ENCODE assay signal across 24 cellular contexts in genomic region chr10:58765905-58766304, GRCh38.
DNase-seq lines count a peak whose midpoint lies in the region; ATAC-seq and TF ChIP-seq lines count a peak whose summit lies in the region.
"Had no signal": no experiment of that assay in that cellular context is flagged by ENCODE, and none has a peak within 500 bp of the region (broad histone marks: within the 10 kb centered on the region; RNA-seq: fewer than 3 reads in every experiment).

No MANE protein-coding gene starts in this region.

- H3K4me3 ChIP-seq in choroid plexus epithelial cell (ENCODE audit: low read depth, low read length) (no peak overlapping the region), fibroblast of the aortic adventitia (ENCODE audit: low read depth, low read length) (no peak overlapping the region)
- H3K4me3 ChIP-seq: A549, BLaER1, GM12878 had no signal

- DNase-seq in left ventricle myocardium superior (no peak), Right ventricle myocardium superior (no peak), choroid plexus epithelial cell (ENCODE audit: low read depth) (peak; percentile 80), fibroblast of the aortic adventitia (ENCODE audit: low read depth) (peak; percentile 39), omental fat pad (ENCODE audit: low spot score) (no peak), LoVo (ENCODE audit: low spot score) (no peak)
- DNase-seq: BE2C; C1 segment of cervical spinal cord; CD4-positive, alpha-beta memory T cell; CD4-positive, CD25-positive, alpha-beta regulatory T cell; CD8-positive, alpha-beta memory T cell; COR-L47; DMS 273 treated with DMSO at 0.1 percent for 48 hours; DMS153; DMS53; DMS79; DND-41; EL; GDM1 had no signal

- intact Hi-C loops in left ventricle myocardium superior (cut with micrococcal nuclease): no loop called here
- intact Hi-C loops in Right ventricle myocardium superior (cut with DNase I): no loop called here

- TF ChIP-seq CTCF in choroid plexus epithelial cell (conservative IDR thresholded peaks at IDR 0.05; ENCODE audit: low read depth, low read length) (no peak), fibroblast of the aortic adventitia (IDR thresholded peaks at IDR 0.05; ENCODE audit: insufficient read depth, low read length) (no peak), omental fat pad (IDR thresholded peaks at IDR 0.05) (no peak)

- ATAC-seq in left ventricle myocardium superior (peak; percentile 14), Right ventricle myocardium superior (ENCODE audit: poor library complexity) (no peak), omental fat pad (ENCODE audit: low FRiP score) (peak; percentile 70), HG02610 (IDR thresholded peaks at IDR 0.05; ENCODE audit: unreplicated experiment) (no peak), HG02798 (IDR thresholded peaks at IDR 0.05; ENCODE audit: poor library complexity, unreplicated experiment) (no peak)
- ATAC-seq: A549, GM12878 had no signal

Comparison
In these comparisons a context has a peak if more than half of its experiments do, and no peak if none do; other contexts are left out.
1. ATAC-seq: peak in left ventricle myocardium superior (single experiment) and omental fat pad (single experiment); none in Right ventricle myocardium superior (single experiment), HG02610 (single experiment) and HG02798 (single experiment).
2. DNase-seq: peak in choroid plexus epithelial cell (single experiment) and fibroblast of the aortic adventitia (single experiment); none in left ventricle myocardium superior (single experiment), Right ventricle myocardium superior (single experiment), omental fat pad (single experiment) and LoVo (single experiment).